Comparison of ENCODE assay signal across 12 cellular contexts in the genomic region with DNA sequence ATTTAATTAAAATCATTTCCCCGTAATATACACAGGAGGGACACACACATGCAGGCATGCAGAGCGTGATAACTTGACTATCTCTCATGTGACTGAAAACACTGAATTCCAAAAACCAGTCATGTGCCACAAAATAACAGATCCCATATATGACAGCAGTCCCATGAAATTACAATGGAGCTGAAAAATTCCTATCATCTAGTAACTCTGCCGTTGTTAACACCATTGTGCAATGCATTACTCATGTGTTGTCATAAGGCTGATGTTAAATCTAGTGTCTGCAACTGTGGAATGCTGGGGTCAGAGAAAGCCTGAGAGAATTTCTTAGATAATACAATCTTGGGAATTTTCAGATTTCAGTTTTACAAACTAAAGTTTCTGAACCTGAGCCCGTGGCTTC.
A peak's percentile ranks its signal among the peaks of the same experiment; 100 is the strongest.
DNase-seq lines count a peak whose midpoint lies in the region; ATAC-seq, FAIRE-seq and TF ChIP-seq lines count a peak whose summit lies in the region.
"Had no signal": no experiment of that assay in that cellular context is flagged by ENCODE, and none has a peak within 500 bp of the region (broad histone marks: within the 10 kb centered on the region; RNA-seq: fewer than 3 reads in every experiment).

No MANE protein-coding gene starts in this region.

- TF ChIP-seq CTCF in chondrocyte (IDR thresholded peaks at IDR 0.05) (no peak), HepG2 (CRISPR knock-in tag; IDR thresholded peaks at IDR 0.05) (no peak), OCI-LY7 (conservative IDR thresholded peaks at IDR 0.05; ENCODE audit: low read length) (no peak)

- CTCF ChIA-PET in HepG2 (lab: Yijun Ruan, JAX; ENCODE audit: low intra/inter-chr PET ratio, low total read pairs) = no interaction called here
- CTCF ChIA-PET in OCI-LY7 (lab: Charles Lee; ENCODE audit: unreplicated experiment) = no interaction called here
- CTCF ChIA-PET in activated CD4-positive, alpha-beta T cell treated with anti-CD3 and anti-CD28 coated beads for 36 hours (lab: Charles Lee) = interaction anchor here (1.1 kb wide), 1 partner anchor 178 kb away, joined by 3 read pairs; no protein-coding TSS in a partner anchor

- no peaks in the 10 kb centered on the region for H4K20me1 ChIP-seq in HepG2 (ENCODE audit: insufficient read depth, low read length)
- no peaks in the 10 kb centered on the region for H4K20me1 ChIP-seq in OCI-LY7 (ENCODE audit: insufficient read depth, low read length)

- no peak overlapping the region for H3K4me3 Mint-ChIP-seq in chondrocyte (ENCODE audit: unreplicated experiment)
- H3K4me3 Mint-ChIP-seq in activated CD4-positive, alpha-beta T cell treated with anti-CD3 and anti-CD28 coated beads for 36 hours = no peak overlapping the region
- H3K4me3 Mint-ChIP-seq: activated naive CD8-positive, alpha-beta T cell treated with anti-CD3 and anti-CD28 coated beads for 36 hours had no signal

- ATAC-seq in HepG2 (peak; percentile 90), GM18511 (IDR thresholded peaks at IDR 0.05; ENCODE audit: unreplicated experiment) (no peak)
- ATAC-seq in activated CD4-positive, alpha-beta T cell treated with anti-CD3 and anti-CD28 coated beads for 36 hours = no peak

- FAIRE-seq in HepG2 (lab: Jason Lieb, UNC) = peak; percentile 79

- H3K9me2 ChIP-seq in OCI-LY7 (ENCODE audit: insufficient read depth, low read length) = no peaks in the 10 kb centered on the region

- H3K4me1 Mint-ChIP-seq in chondrocyte (ENCODE audit: low read depth) = peaks cover 44% of the 10 kb centered on the region
- H3K4me1 Mint-ChIP-seq in activated CD4-positive, alpha-beta T cell treated with anti-CD3 and anti-CD28 coated beads for 36 hours = no peaks in the 10 kb centered on the region
- H3K4me1 Mint-ChIP-seq: activated naive CD8-positive, alpha-beta T cell treated with anti-CD3 and anti-CD28 coated beads for 36 hours had no signal

- peak overlapping the region; percentile 87 for H3K27ac Mint-ChIP-seq in chondrocyte (ENCODE audit: unreplicated experiment)
- H3K27ac Mint-ChIP-seq in activated CD4-positive, alpha-beta T cell treated with anti-CD3 and anti-CD28 coated beads for 36 hours = no peak overlapping the region
- H3K27ac Mint-ChIP-seq: activated naive CD8-positive, alpha-beta T cell treated with anti-CD3 and anti-CD28 coated beads for 36 hours had no signal

- POLR2A ChIA-PET in HepG2 (lab: Yijun Ruan, JAX) (interaction anchor here (1.5 kb wide), 1 partner anchor 15 kb away, joined by 9 read pairs; no protein-coding TSS in a partner anchor), OCI-LY7 (lab: Charles Lee) (interaction anchor here (0.7 kb wide), 1 partner anchor 873 kb away, joined by 3 read pairs; no protein-coding TSS in a partner anchor)
- POLR2A ChIA-PET in activated CD4-positive, alpha-beta T cell treated with anti-CD3 and anti-CD28 coated beads for 36 hours (lab: Charles Lee) = no interaction called here

- intact Hi-C loops in HepG2 (cut with micrococcal nuclease; ENCODE audit: unreplicated experiment) (no loop called here), OCI-LY7 (cut with micrococcal nuclease; ENCODE audit: unreplicated experiment) (no loop called here)
- intact Hi-C loops in activated CD4-positive, alpha-beta T cell treated with anti-CD3 and anti-CD28 coated beads for 36 hours (cut with DNase I, micrococcal nuclease) = no loop called here

- peak; percentile 43 to 72; a peak in 2 of 4 replicates for TF ChIP-seq EP300 in HepG2 (IDR thresholded peaks at IDR 0.05; ENCODE audit: low read depth in 2 of 2, low read length in 2 of 2)
- no peak for TF ChIP-seq EP300 in HepG2 (CRISPR knock-in tag; IDR thresholded peaks at IDR 0.05; ENCODE audit: borderline replicate concordance)

- H3K36me3 ChIP-seq in MG63 (no peaks in the 10 kb centered on the region; the same call in 1 of the 2 replicates), HepG2 (replicated peaks in 1 of 2; ENCODE audit: control insufficient read depth in 1 of 2, insufficient read depth in 2 of 2, low read length in 2 of 2) (peaks cover 4 to 13% of the 10 kb centered on the region in 2 experiments; a peak in 1 of 5 replicates), OCI-LY7 (ENCODE audit: insufficient read depth, low read length) (0 out of 2 replicates have a peak, but pooled peaks cover 4% of the 10 kb centered on the region)
- H3K36me3 ChIP-seq: neutrophil had no signal

- H3K9ac ChIP-seq in HepG2 (ENCODE audit: insufficient read depth, low read depth, low read length) = no peak overlapping the region

- WGBS in HepG2 (ENCODE audit: low lambda C conversion rate) = 57% methylated on average over 4 of the region's 4 CpGs

- in situ Hi-C loops in HepG2 (cut with HindIII; ENCODE audit: extremely low pct_ligation_motif_present, low pct_unique_long_range_greater_than_20kb) = no loop called here

- no peak for TF ChIP-seq POLR2A in HepG2 (IDR thresholded peaks at IDR 0.05; ENCODE audit: insufficient read depth in 1 of 2, low read depth in 2 of 2, low read length in 2 of 2)

- no peaks in the 10 kb centered on the region for H3K36me3 Mint-ChIP-seq in chondrocyte (ENCODE audit: low read depth)
- H3K36me3 Mint-ChIP-seq in activated CD4-positive, alpha-beta T cell treated with anti-CD3 and anti-CD28 coated beads for 36 hours (ENCODE audit: low read depth) = peaks cover 4% of the 10 kb centered on the region

- no peaks in the 10 kb centered on the region for H3K9me3 Mint-ChIP-seq in chondrocyte (ENCODE audit: low read depth)
- no peaks in the 10 kb centered on the region for H3K9me3 Mint-ChIP-seq in activated CD4-positive, alpha-beta T cell treated with anti-CD3 and anti-CD28 coated beads for 36 hours (ENCODE audit: low read depth)
- H3K9me3 Mint-ChIP-seq: activated naive CD8-positive, alpha-beta T cell treated with anti-CD3 and anti-CD28 coated beads for 36 hours had no signal

- H3K4me2 ChIP-seq in HepG2 (ENCODE audit: low read depth, low read length) (no peak overlapping the region), OCI-LY7 (ENCODE audit: low read length) (no peak overlapping the region)

- H2AFZ ChIP-seq in HepG2 (ENCODE audit: low read length) = no peak overlapping the region
- no peak overlapping the region for H2AFZ ChIP-seq in OCI-LY7 (ENCODE audit: low read length)

- peak; percentile 87 for DNase-seq in AG08395 (ENCODE audit: low spot score)
- peak; percentile 4 for DNase-seq in MG63
- DNase-seq in chondrocyte (ENCODE audit: low spot score) = no peak
- DNase-seq in HepG2 (ENCODE audit: low spot score) = peak; percentile 89
- DNase-seq in islet precursor cell = no peak
- DNase-seq in OCI-LY7 (ENCODE audit: low spot score) = no peak
- no peak for DNase-seq in activated CD4-positive, alpha-beta T cell treated with anti-CD3 and anti-CD28 coated beads for 36 hours
- DNase-seq: activated naive CD8-positive, alpha-beta T cell treated with anti-CD3 and anti-CD28 coated beads for 36 hours; head of caudate nucleus; NCI-H69 had no signal

- H3K9me3 ChIP-seq in MG63 = no peaks in the 10 kb centered on the region
- no peaks in the 10 kb centered on the region for H3K9me3 ChIP-seq in HepG2 (ENCODE audit: low read length)
- H3K9me3 ChIP-seq in OCI-LY7 (ENCODE audit: low read length) = no peaks in the 10 kb centered on the region
- H3K9me3 ChIP-seq: neutrophil had no signal

- BruUV-seq in HepG2 (replicated peaks; lab: Mats Ljungman, UMichigan) (no TSS peak), OCI-LY7 (replicated peaks; lab: Mats Ljungman, UMichigan) (no TSS peak)

- H3K27ac ChIP-seq in HepG2 (ENCODE audit: extremely low read length, insufficient read depth, low read length) (no peak overlapping the region), OCI-LY7 (ENCODE audit: low read depth, low read length, poor library complexity, severe bottlenecking) (no peak overlapping the region)
- H3K27ac ChIP-seq: neutrophil had no signal

- peaks cover 14% of the 10 kb centered on the region for H3K4me1 ChIP-seq in HepG2 (ENCODE audit: insufficient read depth, low read length)
- H3K4me1 ChIP-seq in OCI-LY7 (ENCODE audit: insufficient read depth, low read length, poor library complexity, severe bottlenecking) = no peaks in the 10 kb centered on the region

- no peaks in the 10 kb centered on the region for H3K27me3 Mint-ChIP-seq in chondrocyte (ENCODE audit: low read depth)
- no peaks in the 10 kb centered on the region for H3K27me3 Mint-ChIP-seq in activated CD4-positive, alpha-beta T cell treated with anti-CD3 and anti-CD28 coated beads for 36 hours
- H3K27me3 Mint-ChIP-seq: activated naive CD8-positive, alpha-beta T cell treated with anti-CD3 and anti-CD28 coated beads for 36 hours had no signal

- H3K79me2 ChIP-seq in HepG2 (ENCODE audit: insufficient read depth, low read length) (no peaks in the 10 kb centered on the region), OCI-LY7 (ENCODE audit: insufficient read depth, low read depth, low read length) (no peaks in the 10 kb centered on the region)

- no peaks in the 10 kb centered on the region for H3K27me3 ChIP-seq in MG63
- H3K27me3 ChIP-seq in HepG2 (ENCODE audit: control insufficient read depth in 1 of 2, insufficient read depth in 2 of 2, low read length in 2 of 2) = no peaks in the 10 kb centered on the region
- H3K27me3 ChIP-seq: neutrophil had no signal

- H3K4me3 ChIP-seq in MG63 = no peak overlapping the region
- H3K4me3 ChIP-seq in HepG2 (replicated peaks in 1 of 3; ENCODE audit: insufficient read depth in 1 of 3, low read depth in 2 of 3, low read length in 3 of 3) = no peak overlapping the region
- no peak overlapping the region for H3K4me3 ChIP-seq in OCI-LY7 (ENCODE audit: low read depth, low read length, poor library complexity, severe bottlenecking)

- no peak for TF ChIP-seq RAD21 in HepG2 (CRISPR knock-in tag; IDR thresholded peaks at IDR 0.05)

TF ChIP-seq in HepG2, 621 proteins besides CTCF, POLR2A, EP300 and RAD21 (continues in another document):
- TF ChIP-seq ETV6 (CRISPR knock-in tag; conservative IDR thresholded peaks at IDR 0.05) (no peak), KLF11 (CRISPR knock-in tag; IDR thresholded peaks at IDR 0.05) (no peak), ZIK1 (CRISPR knock-in tag; IDR thresholded peaks at IDR 0.05; ENCODE audit: borderline replicate concordance, low read depth) (no peak), ZBTB8A (CRISPR knock-in tag; IDR thresholded peaks at IDR 0.05; ENCODE audit: borderline replicate concordance, low read depth) (no peak), ZFYVE20 (CRISPR knock-in tag; IDR thresholded peaks at IDR 0.05; ENCODE audit: borderline replicate concordance, low read depth) (no peak), AHR (CRISPR knock-in tag; IDR thresholded peaks at IDR 0.05) (no peak), FOXP1 (IDR thresholded peaks at IDR 0.05) (no peak), FOXP1 (CRISPR knock-in tag; IDR thresholded peaks at IDR 0.05) (0 out of 2 replicates have a peak, but pooled peaks have one; percentile 32), FOXK2 (IDR thresholded peaks at IDR 0.05) (no peak)
- TF ChIP-seq, protein P1, sequence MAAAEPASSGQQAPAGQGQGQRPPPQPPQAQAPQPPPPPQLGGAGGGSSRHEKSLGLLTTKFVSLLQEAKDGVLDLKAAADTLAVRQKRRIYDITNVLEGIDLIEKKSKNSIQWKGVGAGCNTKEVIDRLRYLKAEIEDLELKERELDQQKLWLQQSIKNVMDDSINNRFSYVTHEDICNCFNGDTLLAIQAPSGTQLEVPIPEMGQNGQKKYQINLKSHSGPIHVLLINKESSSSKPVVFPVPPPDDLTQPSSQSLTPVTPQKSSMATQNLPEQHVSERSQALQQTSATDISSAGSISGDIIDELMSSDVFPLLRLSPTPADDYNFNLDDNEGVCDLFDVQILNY (CRISPR knock-in tag; conservative IDR thresholded peaks at IDR 0.05) = no peak

Comparison
In these comparisons a context has a peak if more than half of its experiments do, and no peak if none do; other contexts are left out.
1. DNase-seq: peak in AG08395 (single experiment), MG63 (single experiment) and HepG2 (single experiment); none in chondrocyte (single experiment), islet precursor cell (single experiment), OCI-LY7 (single experiment) and activated CD4-positive, alpha-beta T cell treated with anti-CD3 and anti-CD28 coated beads for 36 hours (single experiment).